ENCODE assay signal across 1 cellular context in the genomic region with DNA sequence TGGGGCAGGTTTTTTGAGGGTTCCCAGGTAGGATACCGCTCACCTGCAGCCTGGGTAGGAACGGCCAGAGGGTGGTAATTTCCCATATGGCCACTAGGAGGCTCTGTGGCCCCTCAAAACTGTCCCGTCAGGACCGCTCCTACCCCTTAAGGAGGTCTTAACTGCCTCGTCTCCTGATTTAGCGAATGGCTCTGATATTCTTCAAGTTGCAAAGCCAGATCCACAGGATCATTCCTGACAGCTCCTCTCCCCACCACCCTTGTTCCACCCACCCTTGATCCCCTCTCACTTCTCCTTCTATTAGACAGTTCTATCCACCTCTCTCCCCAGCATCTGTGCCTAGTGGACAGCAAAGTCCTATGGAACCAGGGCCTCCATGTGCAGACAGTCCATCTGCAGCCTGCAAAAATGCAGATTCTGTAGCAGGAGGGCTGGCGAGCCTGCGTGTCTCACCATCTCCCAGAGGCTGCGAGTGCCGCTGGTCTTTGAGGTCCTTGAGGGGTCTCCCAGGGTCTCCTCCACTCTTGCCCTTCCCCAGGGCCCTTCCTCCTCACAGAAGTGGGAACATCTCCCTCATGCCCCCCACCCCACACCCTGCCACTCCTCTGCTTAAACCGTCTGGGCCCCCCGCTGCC.
TF ChIP-seq lines count a peak whose summit lies in the region.

No MANE protein-coding gene starts in this region.

TF ChIP-seq in GM12878, 131 proteins besides CTCF, POLR2A, EP300 and RAD21:
- TF ChIP-seq, protein P1, sequence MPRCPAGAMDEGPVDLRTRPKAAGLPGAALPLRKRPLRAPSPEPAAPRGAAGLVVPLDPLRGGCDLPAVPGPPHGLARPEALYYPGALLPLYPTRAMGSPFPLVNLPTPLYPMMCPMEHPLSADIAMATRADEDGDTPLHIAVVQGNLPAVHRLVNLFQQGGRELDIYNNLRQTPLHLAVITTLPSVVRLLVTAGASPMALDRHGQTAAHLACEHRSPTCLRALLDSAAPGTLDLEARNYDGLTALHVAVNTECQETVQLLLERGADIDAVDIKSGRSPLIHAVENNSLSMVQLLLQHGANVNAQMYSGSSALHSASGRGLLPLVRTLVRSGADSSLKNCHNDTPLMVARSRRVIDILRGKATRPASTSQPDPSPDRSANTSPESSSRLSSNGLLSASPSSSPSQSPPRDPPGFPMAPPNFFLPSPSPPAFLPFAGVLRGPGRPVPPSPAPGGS (IDR thresholded peaks at IDR 0.05; ENCODE audit: borderline replicate concordance, insufficient read depth, low read depth, low read length, poor library complexity, severe bottlenecking), result no peak
- TF ChIP-seq IKZF1 (conservative IDR thresholded peaks at IDR 0.05) (no peak), TBL1XR1 (IDR thresholded peaks at IDR 0.05; ENCODE audit: low read depth, low read length) (no peak), RAD51 (IDR thresholded peaks at IDR 0.05) (no peak), SMC3 (IDR thresholded peaks at IDR 0.05; ENCODE audit: borderline replicate concordance, low read length) (peak; percentile 95), RBBP5 (conservative IDR thresholded peaks at IDR 0.05) (no peak), YY1 (IDR thresholded peaks at IDR 0.05; ENCODE audit: low read depth, low read length) (peak; percentile 63; the same call in 1 of the 2 replicates), ZNF207 (IDR thresholded peaks at IDR 0.05; ENCODE audit: borderline replicate concordance) (0 out of 2 replicates have a peak, but pooled peaks have one; percentile 24), RUNX3 (IDR thresholded peaks at IDR 0.05; ENCODE audit: low read length) (peak; percentile 47)
- TF ChIP-seq, protein P2, sequence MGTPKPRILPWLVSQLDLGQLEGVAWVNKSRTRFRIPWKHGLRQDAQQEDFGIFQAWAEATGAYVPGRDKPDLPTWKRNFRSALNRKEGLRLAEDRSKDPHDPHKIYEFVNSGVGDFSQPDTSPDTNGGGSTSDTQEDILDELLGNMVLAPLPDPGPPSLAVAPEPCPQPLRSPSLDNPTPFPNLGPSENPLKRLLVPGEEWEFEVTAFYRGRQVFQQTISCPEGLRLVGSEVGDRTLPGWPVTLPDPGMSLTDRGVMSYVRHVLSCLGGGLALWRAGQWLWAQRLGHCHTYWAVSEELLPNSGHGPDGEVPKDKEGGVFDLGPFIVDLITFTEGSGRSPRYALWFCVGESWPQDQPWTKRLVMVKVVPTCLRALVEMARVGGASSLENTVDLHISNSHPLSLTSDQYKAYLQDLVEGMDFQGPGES (IDR thresholded peaks at IDR 0.05), result no peak
TF ChIP-seq in GM12878: peak in this region for 4.
